In the genomic region with DNA sequence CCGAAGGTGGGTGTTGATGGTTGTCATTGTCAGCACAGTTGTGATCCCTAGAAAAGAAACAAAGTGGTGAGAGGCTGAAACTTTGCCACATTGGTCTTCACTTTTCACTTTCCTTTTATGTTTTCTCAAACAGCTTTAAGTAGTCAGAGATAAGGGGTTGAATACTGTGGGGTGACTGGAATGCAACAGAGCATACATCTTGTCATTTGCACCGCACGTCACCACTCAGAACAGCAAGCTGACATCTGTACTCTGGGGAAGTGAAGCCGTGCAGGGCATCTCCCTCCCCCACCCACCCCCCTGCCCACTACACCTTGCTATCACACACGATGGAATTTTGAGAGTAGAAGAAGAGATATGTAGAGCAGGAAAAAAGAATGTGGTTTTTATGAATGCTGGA, we compare ENCODE assay signal across 14 cellular contexts.
DNase-seq lines count a peak whose midpoint lies in the region; ATAC-seq and TF ChIP-seq lines count a peak whose summit lies in the region.
"Had no signal": no experiment of that assay in that cellular context is flagged by ENCODE, and none has a peak within 500 bp of the region (broad histone marks: within the 10 kb centered on the region; RNA-seq: fewer than 3 reads in every experiment).

No MANE protein-coding gene starts in this region.

- no peaks in the 10 kb centered on the region for H3K9me3 Mint-ChIP-seq in endothelial cell (ENCODE audit: unreplicated experiment)

- H3K27ac Mint-ChIP-seq in endothelial cell (ENCODE audit: unreplicated experiment) = no peak overlapping the region
- H3K27ac Mint-ChIP-seq: CD14-positive monocyte; CD4-positive, alpha-beta memory T cell had no signal

- H3K27me3 Mint-ChIP-seq in endothelial cell (ENCODE audit: unreplicated experiment) = no peaks in the 10 kb centered on the region
- H3K27me3 Mint-ChIP-seq: CD4-positive, alpha-beta memory T cell; IgD-negative memory B cell had no signal

- H3K4me3 Mint-ChIP-seq in endothelial cell (ENCODE audit: unreplicated experiment) = no peak overlapping the region
- H3K4me3 Mint-ChIP-seq: CD14-positive monocyte; CD4-positive, alpha-beta memory T cell; IgD-negative memory B cell had no signal

- peak; percentile 89 for ATAC-seq in Right ventricle myocardium superior (ENCODE audit: poor library complexity)
- ATAC-seq in left cardiac atrium = peak; percentile 92 to 93
- ATAC-seq in HG02798 (IDR thresholded peaks at IDR 0.05; ENCODE audit: poor library complexity, unreplicated experiment) = no peak
- ATAC-seq in GM19397 (IDR thresholded peaks at IDR 0.05; ENCODE audit: unreplicated experiment) = no peak

- intact Hi-C loops in Right ventricle myocardium superior (cut with DNase I) = no loop called here
- intact Hi-C loops in cardiac septum (cut with DNase I) = no loop called here
- intact Hi-C loops in left cardiac atrium (cut with DNase I) = loop anchor here in 1 of 2 donors (5.0 kb wide), 1 partner anchor 51 kb away; no protein-coding TSS in a partner anchor

- DNase-seq in Right ventricle myocardium superior (no peak), cardiac septum (ENCODE audit: low spot score) (no peak), left cardiac atrium (peak; percentile 35), left kidney (ENCODE audit: low read depth, low spot score) (peak; percentile 12), endothelial cell (ENCODE audit: low spot score) (no peak)
- DNase-seq: 8988T; CD4-positive, alpha-beta memory T cell; DMS79 treated with DMSO at 0.1 percent for 48 hours; GF-D8; GM23248 had no signal

- TF ChIP-seq CTCF in endothelial cell (IDR thresholded peaks at IDR 0.05; ENCODE audit: unreplicated experiment) = no peak

- no peaks in the 10 kb centered on the region for H3K4me1 Mint-ChIP-seq in endothelial cell (ENCODE audit: unreplicated experiment)
- H3K4me1 Mint-ChIP-seq: CD14-positive monocyte; CD4-positive, alpha-beta memory T cell; IgD-negative memory B cell had no signal

- H3K36me3 Mint-ChIP-seq in endothelial cell (ENCODE audit: low read depth, unreplicated experiment) = no peaks in the 10 kb centered on the region
- H3K36me3 Mint-ChIP-seq: CD14-positive monocyte; CD4-positive, alpha-beta memory T cell; IgD-negative memory B cell had no signal

Comparison
In these comparisons a context has a peak if more than half of its experiments do, and no peak if none do; other contexts are left out.
1. DNase-seq: peak in left cardiac atrium (single experiment) and left kidney (single experiment); none in Right ventricle myocardium superior (single experiment), cardiac septum (single experiment) and endothelial cell (single experiment).
2. ATAC-seq: peak in Right ventricle myocardium superior (single experiment) and left cardiac atrium (2 of 2); none in HG02798 (single experiment) and GM19397 (single experiment).